ENCODE assay signal across 8 cellular contexts in genomic region chr6:109381747-109382575, GRCh38. TPM values are rescaled to one million over a fixed set of nuclear protein-coding genes. Genes with fewer than 3 reads are reported as not detected.
DNase-seq lines count a peak whose midpoint lies in the region; ATAC-seq lines count a peak whose summit lies in the region.

CD164 (minus strand) TSS chr6:109382467; CDS start chr6:109382378, 89 bp downstream.

- H3K9ac ChIP-seq in mesendoderm (ENCODE audit: low read length): peak within 1 kb of the TSS; percentile 99

- peaks cover 4% of the 10 kb centered on the region for H3K79me1 ChIP-seq in mesendoderm (ENCODE audit: low read length)

- peak within 1 kb of the TSS; percentile 94 for H3K4ac ChIP-seq in mesendoderm (ENCODE audit: low read depth, low read length)

- no peak within 1 kb of the TSS for H4K8ac ChIP-seq in mesendoderm (ENCODE audit: low read depth, low read length)

- no CpG with 5 or more reads among the region's 93 CpGs for WGBS in mesendoderm (ENCODE audit: extremely low coverage, insufficient coverage, low lambda C conversion rate)

- H3K4me3 ChIP-seq in mesendoderm (ENCODE audit: low read length): peak within 1 kb of the TSS; percentile 75

- H2AK5ac ChIP-seq in mesendoderm (ENCODE audit: low read length): no peak within 1 kb of the TSS

- peak within 1 kb of the TSS; percentile 13 for H2BK120ac ChIP-seq in mesendoderm (ENCODE audit: low read depth, low read length)

- H2BK5ac ChIP-seq in mesendoderm (ENCODE audit: low read length): peak within 1 kb of the TSS; percentile 100

- peaks cover 2% of the 10 kb centered on the region for H3K36me3 ChIP-seq in mesendoderm (ENCODE audit: control insufficient read depth, insufficient read depth, low read length)

- no peak within 1 kb of the TSS for H2BK15ac ChIP-seq in mesendoderm (replicated peaks; ENCODE audit: low read depth)

- H3K36me3 Mint-ChIP-seq in effector memory CD8-positive, alpha-beta T cell (ENCODE audit: insufficient read depth): peaks cover 51% of the 10 kb centered on the region

- peak within 1 kb of the TSS; percentile 95 for H3K27ac ChIP-seq in mesendoderm (ENCODE audit: low read depth, low read length)

- peak; percentile 25 for ATAC-seq in GM19468 (IDR thresholded peaks at IDR 0.05; ENCODE audit: extremely low read depth, unreplicated experiment)
- ATAC-seq in effector memory CD8-positive, alpha-beta T cell (replicated peaks): peak; percentile 61

- H3K4me1 Mint-ChIP-seq in effector memory CD8-positive, alpha-beta T cell (ENCODE audit: low read depth in 2 of 2): peaks cover 38 to 39% of the 10 kb centered on the region in 2 donors

- H3K4me1 ChIP-seq in mesendoderm (ENCODE audit: control insufficient read depth, low read depth, low read length): peaks cover 2% of the 10 kb centered on the region

- H3K27ac Mint-ChIP-seq in effector memory CD8-positive, alpha-beta T cell: peak within 1 kb of the TSS; percentile 97 to 99

- H3K27me3 Mint-ChIP-seq in effector memory CD8-positive, alpha-beta T cell: no peaks in the 10 kb centered on the region

- no peak within 1 kb of the TSS for H3K23ac ChIP-seq in mesendoderm (ENCODE audit: low read length)

- H3K9me3 Mint-ChIP-seq in effector memory CD8-positive, alpha-beta T cell: no peaks in the 10 kb centered on the region

- H3K4me2 ChIP-seq in mesendoderm (ENCODE audit: low read length): peak within 1 kb of the TSS; percentile 88

- H3K56ac ChIP-seq in mesendoderm (ENCODE audit: low read length): peak within 1 kb of the TSS; percentile 100

- H3K18ac ChIP-seq in mesendoderm (ENCODE audit: low read length): peak within 1 kb of the TSS; percentile 89

- DNase-seq in COLO668 (lab: John Stamatoyannopoulos, UW; ENCODE audit: unreplicated experiment): peak; percentile 94
- peak; percentile 36 for DNase-seq in HS-27A (ENCODE audit: low read depth)
- DNase-seq in NOMO-1 (lab: John Stamatoyannopoulos, UW; ENCODE audit: unreplicated experiment in 2 of 2): peak; percentile 91 to 92
- DNase-seq in activated CD8-positive, alpha-beta memory T cell treated with anti-CD3 and anti-CD28 coated beads for 4 hours (ENCODE audit: low read depth in 2 of 2): peak; percentile 91
- DNase-seq in effector memory CD8-positive, alpha-beta T cell: peak; percentile 83 to 92 (median 91)
- DNase-seq in mesendoderm: peak; percentile 97
- DNase-seq in stimulated activated CD8-positive, alpha-beta memory T cell treated with anti-CD3 and anti-CD28 coated beads, Interleukin-12 subunit alpha, Interleukin-12 subunit beta, amount 100 ng/mL, for 4 hours (ENCODE audit: low read depth): peak; percentile 89

- H3K79me2 ChIP-seq in mesendoderm (ENCODE audit: control insufficient read depth, insufficient read depth, low read length): peaks cover 39% of the 10 kb centered on the region

- no peaks in the 10 kb centered on the region for H3K27me3 ChIP-seq in mesendoderm (ENCODE audit: insufficient read depth, low read length, poor library complexity)

- H4K5ac ChIP-seq in mesendoderm (ENCODE audit: low read length): peak within 1 kb of the TSS; percentile 88

- H3K4me3 Mint-ChIP-seq in effector memory CD8-positive, alpha-beta T cell: peak within 1 kb of the TSS; percentile 90 to 99

RNA-seq across cellular contexts. Expression of gene CD164, which starts in this region (rescaled TPM):
- 74.4 TPM for polyA plus RNA-seq in mesendoderm (2013, experiment 1 of 2)
- 76.2 TPM for polyA plus RNA-seq in mesendoderm (2013, experiment 2 of 2)

Comparison
In these comparisons a context has a peak if more than half of its experiments do, and no peak if none do; other contexts are left out.
1. Peak in every context shown above with its lines: DNase-seq, ATAC-seq, H3K4me3 ChIP-seq and H3K27ac ChIP-seq.
2. DNase-seq: peak in every context shown above with its lines; median percentile 97 in mesendoderm; 94 in COLO668; 92 in NOMO-1; 91 in activated CD8-positive, alpha-beta memory T cell treated with anti-CD3 and anti-CD28 coated beads for 4 hours; 91 in effector memory CD8-positive, alpha-beta T cell; 89 in stimulated activated CD8-positive, alpha-beta memory T cell treated with anti-CD3 and anti-CD28 coated beads, Interleukin-12 subunit alpha, Interleukin-12 subunit beta, amount 100 ng/mL, for 4 hours; 36 in HS-27A.